ENCODE assay signal across 38 cellular contexts in the genomic region with DNA sequence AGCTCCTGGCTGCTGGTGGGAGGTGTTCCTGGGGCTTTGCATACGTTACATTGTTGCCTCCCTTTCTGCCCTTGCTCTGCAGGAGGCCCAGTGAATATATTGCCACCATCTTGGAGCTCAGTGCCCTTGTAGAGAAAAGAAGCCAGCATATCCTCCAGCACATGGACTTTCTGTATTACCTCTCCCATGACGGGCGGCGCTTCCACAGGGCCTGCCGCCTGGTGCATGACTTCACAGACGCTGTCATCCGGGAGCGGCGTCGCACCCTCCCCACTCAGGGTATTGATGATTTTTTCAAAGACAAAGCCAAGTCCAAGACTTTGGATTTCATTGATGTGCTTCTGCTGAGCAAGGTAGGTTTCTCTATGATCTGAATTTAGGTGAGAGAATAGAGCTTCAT. TPM values are rescaled to one million over a fixed set of nuclear protein-coding genes. Genes with fewer than 3 reads are reported as not detected.
"Had no signal": no experiment of that assay in that cellular context is flagged by ENCODE, and none has a peak within 500 bp of the region (broad histone marks: within the 10 kb centered on the region; RNA-seq: fewer than 3 reads in every experiment).

No MANE protein-coding gene starts in this region.

- H3K4me3 Mint-ChIP-seq: activated B cell treated with CpG ODN at 0.5 μM for 24 hours; activated CD4-positive, alpha-beta memory T cell treated with anti-CD3 and anti-CD28 coated beads for 36 hours; activated CD8-positive, alpha-beta T cell treated with anti-CD3 and anti-CD28 coated beads for 36 hours; activated naive CD4-positive, alpha-beta T cell treated with anti-CD3 and anti-CD28 coated beads for 36 hours; activated naive CD8-positive, alpha-beta T cell treated with anti-CD3 and anti-CD28 coated beads for 36 hours; activated T-cell treated with anti-CD3 and anti-CD28 coated beads, Interleukin-2, amount 50 U/mL, for 4 hours; activated T-cell treated with anti-CD3 and anti-CD28 coated beads, Interleukin-2, amount 50 U/mL, for 72 hours; activated T-helper 1 cell treated with anti-CD3 and anti-CD28 coated beads, Interleukin-12 subunit alpha, Interleukin-12 subunit beta, Interleukin-2, Interleukin-4 antibody, amounts not matched to agents 30 ng/mL and 10 ng/mL and 1 ng/mL, durations not matched to agents 14 hours and 24 hours and 36 hours; activated T-helper 17 cell treated with anti-CD3 and anti-CD28 coated beads, Interleukin-2, amount 50 U/mL, for 72 hours; T-cell; T-helper 17 cell had no signal

- H3K27me3 ChIP-seq: adrenal gland, body of pancreas, brain microvascular endothelial cell, breast epithelium, cardiac muscle cell had no signal

- H3K9me3 Mint-ChIP-seq: activated naive CD4-positive, alpha-beta T cell treated with anti-CD3 and anti-CD28 coated beads for 36 hours had no signal

- H3K27ac Mint-ChIP-seq: activated B cell treated with CpG ODN at 0.5 μM for 24 hours; activated CD4-positive, alpha-beta memory T cell treated with anti-CD3 and anti-CD28 coated beads for 36 hours; activated CD8-positive, alpha-beta T cell treated with anti-CD3 and anti-CD28 coated beads for 36 hours; activated naive CD4-positive, alpha-beta T cell treated with anti-CD3 and anti-CD28 coated beads for 36 hours; activated naive CD4-positive, alpha-beta T cell treated with anti-CD3 and anti-CD28 coated beads, Interleukin-2, amount 50 U/mL, for 72 hours; activated naive CD8-positive, alpha-beta T cell treated with anti-CD3 and anti-CD28 coated beads for 36 hours; activated T-cell treated with anti-CD3 and anti-CD28 coated beads, Interleukin-2, amount 50 U/mL, for 72 hours; activated T-helper 1 cell treated with anti-CD3 and anti-CD28 coated beads, Interleukin-12 subunit alpha, Interleukin-12 subunit beta, Interleukin-2, Interleukin-4 antibody, amounts not matched to agents 30 ng/mL and 10 ng/mL and 1 ng/mL, durations not matched to agents 14 hours and 24 hours and 36 hours; activated T-helper 17 cell treated with anti-CD3 and anti-CD28 coated beads, Interleukin-2, amount 50 U/mL, for 72 hours; T-cell; T-helper 17 cell had no signal

- H3K9me3 ChIP-seq: adrenal gland, body of pancreas had no signal

- DNase-seq: activated B cell treated with CpG ODN at 0.5 μM for 24 hours; activated CD4-positive, alpha-beta memory T cell treated with anti-CD3 and anti-CD28 coated beads for 36 hours; activated CD4-positive, alpha-beta T cell treated with anti-CD3 and anti-CD28 coated beads for 4 hours; activated CD4-positive, alpha-beta T cell treated with anti-CD3 and anti-CD28 coated beads, Interleukin-2, amount 50 U/mL, for 1 hour; activated CD4-positive, alpha-beta T cell treated with anti-CD3 and anti-CD28 coated beads, Interleukin-2, amount 50 U/mL, for 4 hours; activated CD4-positive, CD25-positive, alpha-beta regulatory T cell treated with anti-CD3 and anti-CD28 coated beads, Interleukin-2, amount 50 U/mL, for 72 hours; activated CD8-positive, alpha-beta memory T cell treated with anti-CD3 and anti-CD28 coated beads, Interleukin-2, amount 50 U/mL, for 4 hours; activated CD8-positive, alpha-beta T cell treated with anti-CD3 and anti-CD28 coated beads for 36 hours; activated effector memory CD4-positive, alpha-beta T cell treated with anti-CD3 and anti-CD28 coated beads, Interleukin-2, amount 50 U/mL, for 16 hours; activated gamma-delta T cell treated with Interleukin-2 at 50 U/mL for 16 hours; activated naive CD4-positive, alpha-beta T cell; activated naive CD4-positive, alpha-beta T cell treated with anti-CD3 and anti-CD28 coated beads for 36 hours; activated naive CD4-positive, alpha-beta T cell treated with anti-CD3 and anti-CD28 coated beads, Interleukin-2, amount 50 U/mL, for 16 hours; activated naive CD8-positive, alpha-beta T cell treated with anti-CD3 and anti-CD28 coated beads for 36 hours; activated T-cell treated with anti-CD3 and anti-CD28 coated beads for 4 hours; activated T-cell treated with anti-CD3 and anti-CD28 coated beads, Interleukin-2, amount 50 U/mL, for 1 hour; activated T-cell treated with anti-CD3 and anti-CD28 coated beads, Interleukin-2, amount 50 U/mL, for 4 hours; activated T-cell treated with anti-CD3 and anti-CD28 coated beads, Interleukin-2, amount 50 U/mL, for 72 hours; adrenal gland; amniotic stem cell; aorta; body of pancreas; brain microvascular endothelial cell; central memory CD4-positive, alpha-beta T cell; T-cell; T-helper 17 cell; T1000 had no signal

- H3K36me3 ChIP-seq: adrenal gland, brain microvascular endothelial cell, breast epithelium, cardiac muscle cell had no signal

- H3K27ac ChIP-seq: adrenal gland, body of pancreas, brain microvascular endothelial cell, breast epithelium, cardiac muscle cell, VCaP had no signal

- ATAC-seq: activated CD8-positive, alpha-beta T cell treated with anti-CD3 and anti-CD28 coated beads for 36 hours; activated naive CD4-positive, alpha-beta T cell treated with anti-CD3 and anti-CD28 coated beads, Interleukin-2, amount 50 U/mL, for 72 hours; activated T-cell treated with anti-CD3 and anti-CD28 coated beads, Interleukin-2, amount 50 U/mL, for 4 hours; activated T-cell treated with anti-CD3 and anti-CD28 coated beads, Interleukin-2, amount 50 U/mL, for 72 hours; activated T-helper 17 cell treated with anti-CD3 and anti-CD28 coated beads, Interleukin-2, amount 50 U/mL, for 72 hours; body of pancreas; T-cell; T-helper 17 cell had no signal

- H3K4me3 ChIP-seq: adrenal gland, body of pancreas, breast epithelium, cardiac muscle cell had no signal

- H3K4me1 Mint-ChIP-seq: activated B cell treated with CpG ODN at 0.5 μM for 24 hours; activated naive CD8-positive, alpha-beta T cell treated with anti-CD3 and anti-CD28 coated beads for 36 hours; activated T-helper 17 cell treated with anti-CD3 and anti-CD28 coated beads, Interleukin-2, amount 50 U/mL, for 72 hours; T-cell; T-helper 17 cell had no signal

- H3K36me3 Mint-ChIP-seq: activated naive CD8-positive, alpha-beta T cell treated with anti-CD3 and anti-CD28 coated beads for 36 hours; T-cell had no signal

- H3K4me1 ChIP-seq: adrenal gland, body of pancreas, breast epithelium had no signal

RNA-seq across cellular contexts. Expression of gene CYP4F12, which starts 10.5 kb away (rescaled TPM):
- total RNA-seq: activated B cell treated with CpG ODN at 0.5 μM for 24 hours; activated CD8-positive, alpha-beta T cell treated with anti-CD3 and anti-CD28 coated beads for 36 hours; activated naive CD4-positive, alpha-beta T cell treated with anti-CD3 and anti-CD28 coated beads for 36 hours; activated naive CD8-positive, alpha-beta T cell treated with anti-CD3 and anti-CD28 coated beads for 36 hours; activated T-cell treated with anti-CD3 and anti-CD28 coated beads, Interleukin-2, amount 50 U/mL, for 4 hours; activated T-helper 1 cell treated with anti-CD3 and anti-CD28 coated beads, Interleukin-12 subunit alpha, Interleukin-12 subunit beta, Interleukin-2, Interleukin-4 antibody, amounts not matched to agents 30 ng/mL and 10 ng/mL and 1 ng/mL, durations not matched to agents 14 hours and 24 hours and 36 hours; astrocyte; cardiac muscle cell; T-helper 1 cell treated with Interleukin-12 subunit alpha and Interleukin-12 subunit beta and Interleukin-4 antibody, amounts not matched to agents 30 ng/mL and 1 ng/mL, for 36 hours; T-helper 2 cell treated with Interferon-gamma antibody and Interleukin-4, amounts not matched to agents 100 ng/mL and 5 ng/mL, for 36 hours had no signal

RNA-seq across cellular contexts. Expression of gene CYP4F3, which starts 42.7 kb away (rescaled TPM):
- total RNA-seq: activated B cell treated with CpG ODN at 0.5 μM for 24 hours; activated CD4-positive, alpha-beta memory T cell treated with anti-CD3 and anti-CD28 coated beads for 36 hours; activated T-helper 1 cell treated with anti-CD3 and anti-CD28 coated beads, Interleukin-12 subunit alpha, Interleukin-12 subunit beta, Interleukin-2, Interleukin-4 antibody, amounts not matched to agents 30 ng/mL and 10 ng/mL and 1 ng/mL, durations not matched to agents 14 hours and 24 hours and 36 hours; astrocyte; cardiac muscle cell; T-helper 1 cell treated with Interleukin-12 subunit alpha and Interleukin-12 subunit beta and Interleukin-4 antibody, amounts not matched to agents 30 ng/mL and 1 ng/mL, for 36 hours had no signal

RNA-seq across cellular contexts. Expression of gene OR10H2, which starts 44.4 kb away (rescaled TPM):
- total RNA-seq: activated B cell treated with CpG ODN at 0.5 μM for 24 hours; activated CD4-positive, alpha-beta memory T cell treated with anti-CD3 and anti-CD28 coated beads for 36 hours; activated CD8-positive, alpha-beta memory T cell treated with anti-CD3 and anti-CD28 coated beads for 36 hours; activated CD8-positive, alpha-beta T cell treated with anti-CD3 and anti-CD28 coated beads for 36 hours; activated naive CD4-positive, alpha-beta T cell treated with anti-CD3 and anti-CD28 coated beads for 36 hours; activated naive CD4-positive, alpha-beta T cell treated with anti-CD3 and anti-CD28 coated beads, Interleukin-2, amount 50 U/mL, for 72 hours; activated naive CD8-positive, alpha-beta T cell treated with anti-CD3 and anti-CD28 coated beads for 36 hours; activated T-cell treated with anti-CD3 and anti-CD28 coated beads, Interleukin-2, amount 50 U/mL, for 4 hours; activated T-cell treated with anti-CD3 and anti-CD28 coated beads, Interleukin-2, amount 50 U/mL, for 72 hours; activated T-helper 1 cell treated with anti-CD3 and anti-CD28 coated beads, Interleukin-12 subunit alpha, Interleukin-12 subunit beta, Interleukin-2, Interleukin-4 antibody, amounts not matched to agents 30 ng/mL and 10 ng/mL and 1 ng/mL, durations not matched to agents 14 hours and 24 hours and 36 hours; activated T-helper 17 cell treated with anti-CD3 and anti-CD28 coated beads, Interleukin-2, amount 50 U/mL, for 72 hours; adrenal gland; aorta; astrocyte; body of pancreas; breast epithelium; cardiac muscle cell; cerebellum; T-cell; T-helper 1 cell treated with Interleukin-12 subunit alpha and Interleukin-12 subunit beta and Interleukin-4 antibody, amounts not matched to agents 30 ng/mL and 1 ng/mL, for 36 hours; T-helper 17 cell; T-helper 2 cell treated with Interferon-gamma antibody and Interleukin-4, amounts not matched to agents 100 ng/mL and 5 ng/mL, for 36 hours had no signal

RNA-seq across cellular contexts. Expression of gene OR10H3, which starts 54.4 kb away (rescaled TPM):
- total RNA-seq: activated B cell treated with CpG ODN at 0.5 μM for 24 hours; activated CD4-positive, alpha-beta memory T cell treated with anti-CD3 and anti-CD28 coated beads for 36 hours; activated CD8-positive, alpha-beta memory T cell treated with anti-CD3 and anti-CD28 coated beads for 36 hours; activated CD8-positive, alpha-beta T cell treated with anti-CD3 and anti-CD28 coated beads for 36 hours; activated naive CD4-positive, alpha-beta T cell treated with anti-CD3 and anti-CD28 coated beads for 36 hours; activated naive CD4-positive, alpha-beta T cell treated with anti-CD3 and anti-CD28 coated beads, Interleukin-2, amount 50 U/mL, for 72 hours; activated naive CD8-positive, alpha-beta T cell treated with anti-CD3 and anti-CD28 coated beads for 36 hours; activated T-cell treated with anti-CD3 and anti-CD28 coated beads, Interleukin-2, amount 50 U/mL, for 4 hours; activated T-cell treated with anti-CD3 and anti-CD28 coated beads, Interleukin-2, amount 50 U/mL, for 72 hours; activated T-helper 1 cell treated with anti-CD3 and anti-CD28 coated beads, Interleukin-12 subunit alpha, Interleukin-12 subunit beta, Interleukin-2, Interleukin-4 antibody, amounts not matched to agents 30 ng/mL and 10 ng/mL and 1 ng/mL, durations not matched to agents 14 hours and 24 hours and 36 hours; activated T-helper 17 cell treated with anti-CD3 and anti-CD28 coated beads, Interleukin-2, amount 50 U/mL, for 72 hours; adrenal gland; aorta; astrocyte; body of pancreas; breast epithelium; cardiac muscle cell; cerebellum; T-cell; T-helper 1 cell treated with Interleukin-12 subunit alpha and Interleukin-12 subunit beta and Interleukin-4 antibody, amounts not matched to agents 30 ng/mL and 1 ng/mL, for 36 hours; T-helper 17 cell; T-helper 2 cell treated with Interferon-gamma antibody and Interleukin-4, amounts not matched to agents 100 ng/mL and 5 ng/mL, for 36 hours had no signal
